1 cellular context compared by ENCODE assay signal in genomic region chr2:187519419-187520120, GRCh38.
A peak's percentile ranks its signal among the peaks of the same experiment; 100 is the strongest.
TF ChIP-seq lines count a peak whose summit lies in the region.

No MANE protein-coding gene starts in this region.

TF ChIP-seq in HepG2, 621 proteins besides CTCF, POLR2A, EP300 and RAD21 (continued from another document and continues in another):
- TF ChIP-seq NR0B2 (CRISPR knock-in tag; IDR thresholded peaks at IDR 0.05) (no peak), SMARCE1 (IDR thresholded peaks at IDR 0.05; ENCODE audit: borderline replicate concordance) (no peak), SOX6 (IDR thresholded peaks at IDR 0.05) (no peak), SOX6 (CRISPR knock-in tag; IDR thresholded peaks at IDR 0.05) (peak; percentile 43), HMG20B (CRISPR knock-in tag; conservative IDR thresholded peaks at IDR 0.05) (no peak), SALL1 (CRISPR knock-in tag; IDR thresholded peaks at IDR 0.05) (peak; percentile 56; the same call in 1 of the 2 replicates), ZSCAN20 (CRISPR knock-in tag; IDR thresholded peaks at IDR 0.05; ENCODE audit: borderline replicate concordance) (no peak), THAP11 (CRISPR knock-in tag; IDR thresholded peaks at IDR 0.05) (0 out of 2 replicates have a peak, but pooled peaks have one; percentile 5), PATZ1 (CRISPR knock-in tag; IDR thresholded peaks at IDR 0.05) (no peak), MBD4 (IDR thresholded peaks at IDR 0.05; ENCODE audit: borderline replicate concordance, low read length) (no peak), ZBTB43 (CRISPR knock-in tag; conservative IDR thresholded peaks at IDR 0.05) (no peak), ZHX2 (IDR thresholded peaks at IDR 0.05; ENCODE audit: low read depth) (no peak), ZHX2 (CRISPR knock-in tag; IDR thresholded peaks at IDR 0.05; ENCODE audit: borderline replicate concordance) (no peak), CENPT (CRISPR knock-in tag; IDR thresholded peaks at IDR 0.05; ENCODE audit: low read depth) (no peak), ZNF652 (CRISPR knock-in tag; IDR thresholded peaks at IDR 0.05; ENCODE audit: borderline replicate concordance, low read depth) (no peak), ZNF607 (CRISPR knock-in tag; IDR thresholded peaks at IDR 0.05; ENCODE audit: borderline replicate concordance) (peak; percentile 60; the same call in 1 of the 2 replicates), ZNF260 (CRISPR knock-in tag; IDR thresholded peaks at IDR 0.05; ENCODE audit: borderline replicate concordance, low read depth) (no peak), NR2F2 (IDR thresholded peaks at IDR 0.05; ENCODE audit: borderline replicate concordance, low read depth) (no peak), ZNF572 (CRISPR knock-in tag; IDR thresholded peaks at IDR 0.05) (no peak), ZNF788 (CRISPR knock-in tag; IDR thresholded peaks at IDR 0.05; ENCODE audit: borderline replicate concordance) (0 out of 2 replicates have a peak, but pooled peaks have one; percentile 47), SNRNP70 (IDR thresholded peaks at IDR 0.05; ENCODE audit: low read depth, low read length) (no peak), HNF4G (IDR thresholded peaks at IDR 0.05; ENCODE audit: borderline replicate concordance, low read depth, low read length) (no peak), HNF4G (CRISPR knock-in tag; IDR thresholded peaks at IDR 0.05; ENCODE audit: borderline replicate concordance, low read depth) (no peak), SMYD3 (CRISPR knock-in tag; IDR thresholded peaks at IDR 0.05) (no peak), ZNF496 (CRISPR knock-in tag; IDR thresholded peaks at IDR 0.05; ENCODE audit: insufficient replicate concordance) (no peak), ZNF468 (CRISPR knock-in tag; IDR thresholded peaks at IDR 0.05) (no peak), ZFY (CRISPR knock-in tag; IDR thresholded peaks at IDR 0.05) (no peak), ZSCAN25 (CRISPR knock-in tag; IDR thresholded peaks at IDR 0.05) (no peak), MEF2D (CRISPR knock-in tag; IDR thresholded peaks at IDR 0.05) (peak; percentile 29), JUND (CRISPR knock-in tag; IDR thresholded peaks at IDR 0.05) (no peak), HINFP (CRISPR knock-in tag; IDR thresholded peaks at IDR 0.05; ENCODE audit: low read depth) (no peak), TCF7 (IDR thresholded peaks at IDR 0.05; ENCODE audit: low read depth) (no peak), ARNTL (CRISPR knock-in tag; IDR thresholded peaks at IDR 0.05) (0 out of 2 replicates have a peak, but pooled peaks have one; percentile 44), TSC22D2 (CRISPR knock-in tag; IDR thresholded peaks at IDR 0.05; ENCODE audit: borderline replicate concordance) (no peak), RBAK (CRISPR knock-in tag; IDR thresholded peaks at IDR 0.05) (no peak), ZKSCAN5 (CRISPR knock-in tag; IDR thresholded peaks at IDR 0.05) (no peak), TEAD3 (CRISPR knock-in tag; optimal IDR thresholded peaks at IDR 0.05; ENCODE audit: borderline replicate concordance) (no peak), DNMT3B (CRISPR knock-in tag; conservative IDR thresholded peaks at IDR 0.05) (no peak), NKX3-1 (CRISPR knock-in tag; IDR thresholded peaks at IDR 0.05) (0 out of 2 replicates have a peak, but pooled peaks have one; percentile 41)
- TF ChIP-seq, protein P1, sequence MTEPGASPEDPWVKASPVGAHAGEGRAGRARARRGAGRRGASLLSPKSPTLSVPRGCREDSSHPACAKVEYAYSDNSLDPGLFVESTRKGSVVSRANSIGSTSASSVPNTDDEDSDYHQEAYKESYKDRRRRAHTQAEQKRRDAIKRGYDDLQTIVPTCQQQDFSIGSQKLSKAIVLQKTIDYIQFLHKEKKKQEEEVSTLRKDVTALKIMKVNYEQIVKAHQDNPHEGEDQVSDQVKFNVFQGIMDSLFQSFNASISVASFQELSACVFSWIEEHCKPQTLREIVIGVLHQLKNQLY (CRISPR knock-in tag; IDR thresholded peaks at IDR 0.05) = no peak
- TF ChIP-seq, protein P2, sequence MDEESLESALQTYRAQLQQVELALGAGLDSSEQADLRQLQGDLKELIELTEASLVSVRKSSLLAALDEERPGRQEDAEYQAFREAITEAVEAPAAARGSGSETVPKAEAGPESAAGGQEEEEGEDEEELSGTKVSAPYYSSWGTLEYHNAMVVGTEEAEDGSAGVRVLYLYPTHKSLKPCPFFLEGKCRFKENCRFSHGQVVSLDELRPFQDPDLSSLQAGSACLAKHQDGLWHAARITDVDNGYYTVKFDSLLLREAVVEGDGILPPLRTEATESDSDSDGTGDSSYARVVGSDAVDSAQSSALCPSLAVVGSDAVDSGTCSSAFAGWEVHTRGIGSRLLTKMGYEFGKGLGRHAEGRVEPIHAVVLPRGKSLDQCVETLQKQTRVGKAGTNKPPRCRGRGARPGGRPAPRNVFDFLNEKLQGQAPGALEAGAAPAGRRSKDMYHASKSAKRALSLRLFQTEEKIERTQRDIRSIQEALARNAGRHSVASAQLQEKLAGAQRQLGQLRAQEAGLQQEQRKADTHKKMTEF (CRISPR knock-in tag; IDR thresholded peaks at IDR 0.05) = peak; percentile 7; the same call in 1 of the 2 replicates
- TF ChIP-seq, protein P3, sequence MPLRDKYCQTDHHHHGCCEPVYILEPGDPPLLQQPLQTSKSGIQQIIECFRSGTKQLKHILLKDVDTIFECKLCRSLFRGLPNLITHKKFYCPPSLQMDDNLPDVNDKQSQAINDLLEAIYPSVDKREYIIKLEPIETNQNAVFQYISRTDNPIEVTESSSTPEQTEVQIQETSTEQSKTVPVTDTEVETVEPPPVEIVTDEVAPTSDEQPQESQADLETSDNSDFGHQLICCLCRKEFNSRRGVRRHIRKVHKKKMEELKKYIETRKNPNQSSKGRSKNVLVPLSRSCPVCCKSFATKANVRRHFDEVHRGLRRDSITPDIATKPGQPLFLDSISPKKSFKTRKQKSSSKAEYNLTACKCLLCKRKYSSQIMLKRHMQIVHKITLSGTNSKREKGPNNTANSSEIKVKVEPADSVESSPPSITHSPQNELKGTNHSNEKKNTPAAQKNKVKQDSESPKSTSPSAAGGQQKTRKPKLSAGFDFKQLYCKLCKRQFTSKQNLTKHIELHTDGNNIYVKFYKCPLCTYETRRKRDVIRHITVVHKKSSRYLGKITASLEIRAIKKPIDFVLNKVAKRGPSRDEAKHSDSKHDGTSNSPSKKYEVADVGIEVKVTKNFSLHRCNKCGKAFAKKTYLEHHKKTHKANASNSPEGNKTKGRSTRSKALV (CRISPR knock-in tag; IDR thresholded peaks at IDR 0.05) = 0 out of 2 replicates have a peak, but pooled peaks have one; percentile 48
- TF ChIP-seq, protein P4, sequence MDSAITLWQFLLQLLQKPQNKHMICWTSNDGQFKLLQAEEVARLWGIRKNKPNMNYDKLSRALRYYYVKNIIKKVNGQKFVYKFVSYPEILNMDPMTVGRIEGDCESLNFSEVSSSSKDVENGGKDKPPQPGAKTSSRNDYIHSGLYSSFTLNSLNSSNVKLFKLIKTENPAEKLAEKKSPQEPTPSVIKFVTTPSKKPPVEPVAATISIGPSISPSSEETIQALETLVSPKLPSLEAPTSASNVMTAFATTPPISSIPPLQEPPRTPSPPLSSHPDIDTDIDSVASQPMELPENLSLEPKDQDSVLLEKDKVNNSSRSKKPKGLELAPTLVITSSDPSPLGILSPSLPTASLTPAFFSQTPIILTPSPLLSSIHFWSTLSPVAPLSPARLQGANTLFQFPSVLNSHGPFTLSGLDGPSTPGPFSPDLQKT (CRISPR knock-in tag; IDR thresholded peaks at IDR 0.05; ENCODE audit: borderline replicate concordance) = no peak
